Comparison of ENCODE assay signal across 9 cellular contexts in genomic region chr20:39829255-39829654, GRCh38.
DNase-seq lines count a peak whose midpoint lies in the region; ATAC-seq, FAIRE-seq and TF ChIP-seq lines count a peak whose summit lies in the region.
"Had no signal": no experiment of that assay in that cellular context is flagged by ENCODE, and none has a peak within 500 bp of the region (broad histone marks: within the 10 kb centered on the region; RNA-seq: fewer than 3 reads in every experiment).

No MANE protein-coding gene starts in this region.

- H3K79me2 ChIP-seq in HepG2 (ENCODE audit: insufficient read depth, low read length): no peaks in the 10 kb centered on the region

- no TSS peak for BruUV-seq in HepG2 (replicated peaks; lab: Mats Ljungman, UMichigan)

- no peaks in the 10 kb centered on the region for H3K9me3 Mint-ChIP-seq in mesothelial cell of epicardium

- ATAC-seq in HepG2 (no peak), HG03354 (IDR thresholded peaks at IDR 0.05; ENCODE audit: poor library complexity, severe bottlenecking, unreplicated experiment) (peak; percentile 23), upper lobe of right lung (no peak), GM18873 (IDR thresholded peaks at IDR 0.05; ENCODE audit: low FRiP score, unreplicated experiment) (no peak)

- no peaks in the 10 kb centered on the region for H3K36me3 ChIP-seq in liver (ENCODE audit: control insufficient read depth in 4 of 4, insufficient read depth in 3 of 4, low read depth in 1 of 4, low read length in 3 of 4)
- H3K36me3 ChIP-seq in HepG2 (replicated peaks in 1 of 2; ENCODE audit: control insufficient read depth in 1 of 2, insufficient read depth in 2 of 2, low read length in 2 of 2): no peaks in the 10 kb centered on the region
- H3K36me3 ChIP-seq in upper lobe of right lung: no peaks in the 10 kb centered on the region

- H3K4me1 ChIP-seq in liver (ENCODE audit: control insufficient read depth in 4 of 4, insufficient read depth in 4 of 4, low read length in 3 of 4) (no peaks in the 10 kb centered on the region), HepG2 (ENCODE audit: insufficient read depth, low read length) (no peaks in the 10 kb centered on the region), upper lobe of right lung (no peaks in the 10 kb centered on the region)

- no peaks in the 10 kb centered on the region for H4K20me1 ChIP-seq in HepG2 (ENCODE audit: insufficient read depth, low read length)

- CTCF ChIA-PET in HepG2 (lab: Yijun Ruan, JAX; ENCODE audit: low intra/inter-chr PET ratio, low total read pairs): no interaction called here

- no peak for TF ChIP-seq CTCF in liver (IDR thresholded peaks at IDR 0.05; ENCODE audit: low read depth, low read length, missing input control)
- no peak for TF ChIP-seq CTCF in HepG2 (CRISPR knock-in tag; IDR thresholded peaks at IDR 0.05)
- TF ChIP-seq CTCF in upper lobe of right lung (IDR thresholded peaks at IDR 0.05): peak; percentile 26
- no peak for TF ChIP-seq CTCF in mesothelial cell of epicardium (IDR thresholded peaks at IDR 0.05; ENCODE audit: unreplicated experiment)

- no peak overlapping the region for H3K4me3 ChIP-seq in liver (ENCODE audit: low read depth in 1 of 3, low read length in 3 of 3)
- H3K4me3 ChIP-seq in HepG2 (replicated peaks in 1 of 3; ENCODE audit: insufficient read depth in 1 of 3, low read depth in 2 of 3, low read length in 3 of 3): no peak overlapping the region
- H3K4me3 ChIP-seq in upper lobe of right lung: no peak overlapping the region

- H3K9ac ChIP-seq in liver (ENCODE audit: low read depth in 1 of 2, low read length in 2 of 2): no peak overlapping the region
- H3K9ac ChIP-seq in HepG2 (ENCODE audit: insufficient read depth, low read depth, low read length): no peak overlapping the region

- no peak overlapping the region for H3K4me2 ChIP-seq in HepG2 (ENCODE audit: low read depth, low read length)

- no peak overlapping the region for H3K4me3 Mint-ChIP-seq in mesothelial cell of epicardium

- no peak overlapping the region for H3K27ac ChIP-seq in liver (ENCODE audit: low read depth in 1 of 2, low read length in 2 of 2)
- H3K27ac ChIP-seq in HepG2 (ENCODE audit: extremely low read length, insufficient read depth, low read length): no peak overlapping the region
- no peak overlapping the region for H3K27ac ChIP-seq in upper lobe of right lung

- no peak for TF ChIP-seq EP300 in HepG2 (IDR thresholded peaks at IDR 0.05; ENCODE audit: low read depth in 2 of 2, low read length in 2 of 2)
- no peak for TF ChIP-seq EP300 in HepG2 (CRISPR knock-in tag; IDR thresholded peaks at IDR 0.05; ENCODE audit: borderline replicate concordance)

- H3K27me3 ChIP-seq in liver (ENCODE audit: control insufficient read depth in 4 of 4, insufficient read depth in 4 of 4, low read length in 3 of 4) (no peaks in the 10 kb centered on the region), HepG2 (ENCODE audit: control insufficient read depth in 1 of 2, insufficient read depth in 2 of 2, low read length in 2 of 2) (no peaks in the 10 kb centered on the region), upper lobe of right lung (no peaks in the 10 kb centered on the region)

- WGBS in liver: 47% methylated on average over 3 of the region's 3 CpGs
- WGBS in HepG2 (ENCODE audit: low lambda C conversion rate): 40% methylated on average over 3 of the region's 3 CpGs

- intact Hi-C loops in HepG2 (cut with micrococcal nuclease; ENCODE audit: unreplicated experiment) (no loop called here), upper lobe of right lung (cut with DNase I) (no loop called here)

- H2AFZ ChIP-seq in HepG2 (ENCODE audit: low read length): no peak overlapping the region

- H3K36me3 Mint-ChIP-seq in mesothelial cell of epicardium: no peaks in the 10 kb centered on the region

- peaks cover 12% of the 10 kb centered on the region for H3K4me1 Mint-ChIP-seq in mesothelial cell of epicardium

- no peak for FAIRE-seq in HepG2 (lab: Jason Lieb, UNC)

- H3K9me3 ChIP-seq in liver (ENCODE audit: control insufficient read depth in 4 of 4, low read length in 3 of 4): no peaks in the 10 kb centered on the region
- H3K9me3 ChIP-seq in HepG2 (ENCODE audit: low read length): peaks cover 99% of the 10 kb centered on the region
- H3K9me3 ChIP-seq in upper lobe of right lung: no peaks in the 10 kb centered on the region

- TF ChIP-seq RAD21 in liver (IDR thresholded peaks at IDR 0.05) (peak; percentile 55 to 60), HepG2 (CRISPR knock-in tag; IDR thresholded peaks at IDR 0.05) (no peak)

- POLR2A ChIA-PET in HepG2 (lab: Yijun Ruan, JAX): no interaction called here

- no peaks in the 10 kb centered on the region for H3K27me3 Mint-ChIP-seq in mesothelial cell of epicardium (ENCODE audit: low read depth)

- no peak for DNase-seq in HepG2 (ENCODE audit: low spot score)
- DNase-seq in fibroblast of peridontal ligament (ENCODE audit: extremely low read depth): peak; percentile 60
- no peak for DNase-seq in upper lobe of right lung
- no peak for DNase-seq in effector CD4-positive, alpha-beta T cell
- no peak for DNase-seq in mesothelial cell of epicardium (ENCODE audit: low spot score in 2 of 2, unreplicated experiment in 2 of 2)
- DNase-seq: DMS153 had no signal

- in situ Hi-C loops in HepG2 (cut with HindIII; ENCODE audit: extremely low pct_ligation_motif_present, low pct_unique_long_range_greater_than_20kb): no loop called here

- no peak for TF ChIP-seq POLR2A in HepG2 (IDR thresholded peaks at IDR 0.05; ENCODE audit: insufficient read depth in 1 of 2, low read depth in 2 of 2, low read length in 2 of 2)

- no peak overlapping the region for H3K27ac Mint-ChIP-seq in mesothelial cell of epicardium

TF ChIP-seq in liver, 16 proteins besides CTCF, POLR2A, EP300 and RAD21 (continues in another document):
- TF ChIP-seq REST (IDR thresholded peaks at IDR 0.05) (no peak), JUND (IDR thresholded peaks at IDR 0.05) (no peak), ATF3 (IDR thresholded peaks at IDR 0.05) (no peak), HNF4A (conservative IDR thresholded peaks at IDR 0.05) (no peak), RXRA (IDR thresholded peaks at IDR 0.05) (no peak), TAF1 (conservative IDR thresholded peaks at IDR 0.05) (no peak)

TF ChIP-seq in HepG2, 621 proteins besides CTCF, POLR2A, EP300 and RAD21:
- TF ChIP-seq ZNF788 (CRISPR knock-in tag; IDR thresholded peaks at IDR 0.05; ENCODE audit: borderline replicate concordance) (no peak), ZNF543 (CRISPR knock-in tag; IDR thresholded peaks at IDR 0.05) (no peak), NRL (CRISPR knock-in tag; IDR thresholded peaks at IDR 0.05; ENCODE audit: borderline replicate concordance) (no peak), ZNF556 (CRISPR knock-in tag; IDR thresholded peaks at IDR 0.05; ENCODE audit: borderline replicate concordance) (no peak), ZNF574 (CRISPR knock-in tag; IDR thresholded peaks at IDR 0.05) (no peak), NFE2 (CRISPR knock-in tag; IDR thresholded peaks at IDR 0.05) (no peak), XBP1 (CRISPR knock-in tag; IDR thresholded peaks at IDR 0.05) (no peak), ZNF547 (CRISPR knock-in tag; IDR thresholded peaks at IDR 0.05) (no peak), ZC3H13 (CRISPR knock-in tag; IDR thresholded peaks at IDR 0.05) (no peak), ZNF562 (CRISPR knock-in tag; IDR thresholded peaks at IDR 0.05; ENCODE audit: borderline replicate concordance) (no peak)
